8 cellular contexts compared by ENCODE assay signal in genomic region chr5:87122171-87122977, GRCh38.
A peak's percentile ranks its signal among the peaks of the same experiment; 100 is the strongest.
DNase-seq lines count a peak whose midpoint lies in the region; ATAC-seq, FAIRE-seq and TF ChIP-seq lines count a peak whose summit lies in the region.

No MANE protein-coding gene starts in this region.

- no peak overlapping the region for H3K9ac ChIP-seq in keratinocyte (ENCODE audit: control insufficient read depth, extremely low read depth, insufficient read depth, low read length)

- H3K4me1 ChIP-seq in A673 (ENCODE audit: insufficient read depth, low read length, poor library complexity, severe bottlenecking) (peaks cover 37% of the 10 kb centered on the region), keratinocyte (ENCODE audit: control insufficient read depth, extremely low read depth, insufficient read depth, low read length) (peaks cover 63% of the 10 kb centered on the region), BE2C (no peaks in the 10 kb centered on the region)

- peak overlapping the region; percentile 84 for H3K27ac Mint-ChIP-seq in T-helper 2 cell treated with Interferon-gamma antibody and Interleukin-4, amounts not matched to agents 5 μg/mL and 100 μg/mL, for 36 hours

- H3K36me3 Mint-ChIP-seq in T-helper 2 cell treated with Interferon-gamma antibody and Interleukin-4, amounts not matched to agents 5 μg/mL and 100 μg/mL, for 36 hours (ENCODE audit: low read depth), result peaks cover 3% of the 10 kb centered on the region

- BruUV-seq in A673 (replicated peaks; lab: Mats Ljungman, UMichigan), result no TSS peak

- peak overlapping the region; percentile 72 for H3K4me2 ChIP-seq in keratinocyte (ENCODE audit: control insufficient read depth, extremely low read depth, insufficient read depth, low read depth, low read length)

- DNase-seq in A673 (ENCODE audit: low spot score), result peak; percentile 43
- DNase-seq in H54 (ENCODE audit: insufficient read length, low spot score), result no peak
- no peak for DNase-seq in T-helper 2 cell treated with Interferon-gamma antibody and Interleukin-4, amounts not matched to agents 5 μg/mL and 100 μg/mL, for 36 hours (ENCODE audit: low spot score)
- DNase-seq in keratinocyte (ENCODE audit: low read depth, low spot score), result no peak
- no peak for DNase-seq in BE2C
- DNase-seq in NCI-H1436 (lab: John Stamatoyannopoulos, UW), result no peak
- DNase-seq in cardiac septum (ENCODE audit: low spot score), result no peak

- H3K9me1 ChIP-seq in keratinocyte (ENCODE audit: control insufficient read depth, extremely low read depth, insufficient read depth, low read length), result no peaks in the 10 kb centered on the region

- dilution Hi-C loops in keratinocyte (cut with MboI; ENCODE audit: extremely low pct_ligation_motif_present, low sequenced_read_pairs), result no loop called here

- CTCF ChIA-PET in A673 (lab: Charles Lee), result no interaction called here

- no peak for TF ChIP-seq CTCF in A673 (conservative IDR thresholded peaks at IDR 0.05; ENCODE audit: low read depth, low read length)
- no peak for TF ChIP-seq CTCF in keratinocyte (optimal IDR thresholded peaks at IDR 0.05 in 1 of 3, IDR thresholded peaks at IDR 0.05 in 1 of 3, conservative IDR thresholded peaks at IDR 0.05 in 1 of 3; ENCODE audit: extremely low read depth in 1 of 3, insufficient read depth in 2 of 3, low read length in 3 of 3)
- no peak for TF ChIP-seq CTCF in BE2C (IDR thresholded peaks at IDR 0.05; ENCODE audit: low read depth, low read length)

- intact Hi-C loops in A673 (cut with micrococcal nuclease; ENCODE audit: unreplicated experiment), result no loop called here
- intact Hi-C loops in cardiac septum (cut with DNase I), result no loop called here

- H3K4me1 Mint-ChIP-seq in T-helper 2 cell treated with Interferon-gamma antibody and Interleukin-4, amounts not matched to agents 5 μg/mL and 100 μg/mL, for 36 hours (ENCODE audit: low read depth), result peaks cover 57% of the 10 kb centered on the region

- peak overlapping the region; percentile 6 for H3K4me3 ChIP-seq in A673 (ENCODE audit: low read depth, low read length, poor library complexity, severe bottlenecking)
- H3K4me3 ChIP-seq in keratinocyte (ENCODE audit: control insufficient read depth in 2 of 3, extremely low read depth in 1 of 3, insufficient read depth in 2 of 3, low read depth in 1 of 3, low read length in 3 of 3), result no peak overlapping the region
- no peak overlapping the region for H3K4me3 ChIP-seq in BE2C (ENCODE audit: low read depth, low read length)

- H3K9me3 ChIP-seq in A673 (ENCODE audit: low read depth, low read length, poor library complexity, severe bottlenecking) (no peaks in the 10 kb centered on the region), keratinocyte (ENCODE audit: control insufficient read depth, low read depth, low read length) (peaks cover 2% of the 10 kb centered on the region), BE2C (no peaks in the 10 kb centered on the region)

- H3K9me3 Mint-ChIP-seq in T-helper 2 cell treated with Interferon-gamma antibody and Interleukin-4, amounts not matched to agents 5 μg/mL and 100 μg/mL, for 36 hours, result peaks cover 3% of the 10 kb centered on the region

- POLR2A ChIA-PET in A673 (lab: Charles Lee; ENCODE audit: low non-redundant PET), result no interaction called here

- TF ChIP-seq POLR2A in H54 (IDR thresholded peaks at IDR 0.05; ENCODE audit: low read depth, low read length), result no peak

- no peak for ATAC-seq in HG02623 (IDR thresholded peaks at IDR 0.05; ENCODE audit: unreplicated experiment)

- no peaks in the 10 kb centered on the region for H4K20me1 ChIP-seq in keratinocyte (ENCODE audit: control insufficient read depth, extremely low read depth, insufficient read depth, low read length)

- FAIRE-seq in H54 (lab: Jason Lieb, UNC), result peak; percentile 52
- peak; percentile 53 for FAIRE-seq in keratinocyte (lab: Jason Lieb, UNC)

- peak overlapping the region; percentile 84 for H3K27ac ChIP-seq in A673 (ENCODE audit: low read depth, low read length, poor library complexity, severe bottlenecking)
- peak overlapping the region; percentile 83 for H3K27ac ChIP-seq in keratinocyte (ENCODE audit: control insufficient read depth, insufficient read depth, low read length)

- H2AFZ ChIP-seq in keratinocyte (ENCODE audit: control insufficient read depth, low read length), result peak overlapping the region; percentile 19

- H3K36me3 ChIP-seq in A673 (ENCODE audit: insufficient read depth, low read length, poor library complexity, severe bottlenecking), result no peaks in the 10 kb centered on the region
- no peaks in the 10 kb centered on the region for H3K36me3 ChIP-seq in keratinocyte (ENCODE audit: control insufficient read depth in 2 of 2, extremely low read depth in 1 of 2, insufficient read depth in 2 of 2, low read length in 2 of 2)
- H3K36me3 ChIP-seq in BE2C, result no peaks in the 10 kb centered on the region

- H3K27me3 ChIP-seq in A673 (replicated peaks; ENCODE audit: insufficient read depth, low read depth, low read length, poor library complexity), result no peaks in the 10 kb centered on the region
- H3K27me3 ChIP-seq in keratinocyte (ENCODE audit: control insufficient read depth, extremely low read depth, insufficient read depth, low read length), result no peaks in the 10 kb centered on the region
- peaks cover 5% of the 10 kb centered on the region for H3K27me3 ChIP-seq in BE2C

- no peaks in the 10 kb centered on the region for H3K27me3 Mint-ChIP-seq in T-helper 2 cell treated with Interferon-gamma antibody and Interleukin-4, amounts not matched to agents 5 μg/mL and 100 μg/mL, for 36 hours (ENCODE audit: low read depth)

- peak overlapping the region; percentile 60 for H3K4me3 Mint-ChIP-seq in T-helper 2 cell treated with Interferon-gamma antibody and Interleukin-4, amounts not matched to agents 5 μg/mL and 100 μg/mL, for 36 hours

- H3K79me2 ChIP-seq in keratinocyte (ENCODE audit: control insufficient read depth, insufficient read depth, low read length), result no peaks in the 10 kb centered on the region
